8 cellular contexts compared by ENCODE assay signal in the genomic region with DNA sequence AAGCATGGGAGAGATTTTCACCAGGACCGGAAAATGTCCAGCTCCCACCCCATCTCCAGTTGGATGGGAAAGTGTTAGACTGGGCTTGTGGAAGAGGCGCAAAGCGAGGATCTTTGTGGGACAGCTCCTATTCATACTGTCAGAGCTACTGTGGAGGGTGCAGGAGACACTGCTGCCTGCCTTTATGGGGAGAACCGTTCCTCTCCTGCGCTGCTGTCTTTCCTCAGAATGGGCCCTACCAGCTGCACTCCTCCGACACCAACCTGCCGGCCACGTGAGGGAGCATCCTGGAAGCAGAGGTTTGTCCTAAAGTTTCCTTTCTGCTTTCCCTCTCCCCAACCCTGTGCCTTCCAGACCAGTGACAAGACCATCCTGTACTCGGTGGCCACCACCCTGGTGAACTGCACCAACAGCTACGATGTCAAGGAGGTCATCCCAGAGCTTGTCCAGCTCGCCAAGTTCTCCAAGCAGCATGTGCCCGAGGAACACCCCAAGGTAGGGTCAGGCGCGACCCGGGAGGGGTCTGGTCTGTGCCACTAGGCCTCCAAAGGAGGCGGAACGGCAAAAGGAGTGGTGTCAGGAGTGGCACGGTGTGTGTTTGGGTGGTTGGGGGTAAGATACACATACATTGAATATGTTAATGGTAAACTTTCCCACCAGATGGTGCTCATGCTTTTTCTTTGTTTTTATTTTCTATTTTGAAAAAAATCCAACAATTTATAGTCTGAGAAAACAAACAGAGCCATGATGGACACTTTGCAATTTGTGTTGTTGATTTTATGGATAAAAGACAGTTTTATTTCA. TPM values are rescaled to one million over a fixed set of nuclear protein-coding genes. Genes with fewer than 3 reads are reported as not detected.
DNase-seq lines count a peak whose midpoint lies in the region; ATAC-seq and TF ChIP-seq lines count a peak whose summit lies in the region.

No MANE protein-coding gene starts in this region.

- peak; percentile 41 to 75 (median 72) for DNase-seq in CD4-positive, alpha-beta memory T cell
- DNase-seq in adrenal gland = peak in 2 of 7 donors; percentile 4 to 21
- DNase-seq in lung (ENCODE audit: low spot score) = no peak
- DNase-seq in NCI-H345 (lab: John Stamatoyannopoulos, UW) = no peak
- DNase-seq in putamen (ENCODE audit: low spot score) = no peak
- DNase-seq in WERI-Rb-1 = no peak

- no peak overlapping the region for H2AFZ ChIP-seq in KMS-11 (ENCODE audit: low read depth)

- 68 to 74% (median 71%) methylated on average over 11 to 18 of the region's 18 CpGs for WGBS in adrenal gland, 4 donors
- 71 to 77% methylated on average over 18 of the region's 18 CpGs for WGBS in lung, 2 donors

- H3K36me3 ChIP-seq in CD4-positive, alpha-beta memory T cell (ENCODE audit: insufficient read depth, low read length) = no peaks in the 10 kb centered on the region
- H3K36me3 ChIP-seq in KMS-11 (ENCODE audit: insufficient read depth) = no peaks in the 10 kb centered on the region
- H3K36me3 ChIP-seq in adrenal gland (replicated peaks in 1 of 2) = no peaks in the 10 kb centered on the region
- no peaks in the 10 kb centered on the region for H3K36me3 ChIP-seq in lung (ENCODE audit: control insufficient read depth in 2 of 2, insufficient read depth in 2 of 2, low read length in 2 of 2)
- H3K36me3 ChIP-seq in WERI-Rb-1 = no peaks in the 10 kb centered on the region

- H3K36me3 Mint-ChIP-seq in CD4-positive, alpha-beta memory T cell = no peaks in the 10 kb centered on the region

- H3K27me3 Mint-ChIP-seq in CD4-positive, alpha-beta memory T cell = no peaks in the 10 kb centered on the region

- H3K9ac ChIP-seq in KMS-11 = no peak overlapping the region

- peak overlapping the region; percentile 51 to 81 (median 68) for H3K4me3 Mint-ChIP-seq in CD4-positive, alpha-beta memory T cell

- H3K9me3 ChIP-seq in CD4-positive, alpha-beta memory T cell (ENCODE audit: control insufficient read depth in 1 of 2, low read length in 2 of 2) = no peaks in the 10 kb centered on the region
- H3K9me3 ChIP-seq in adrenal gland (replicated peaks in 1 of 3) = no peaks in the 10 kb centered on the region
- H3K9me3 ChIP-seq in lung (ENCODE audit: control insufficient read depth in 2 of 2, insufficient read depth in 1 of 2, low read length in 1 of 2) = no peaks in the 10 kb centered on the region
- H3K9me3 ChIP-seq in WERI-Rb-1 (ENCODE audit: severe bottlenecking) = no peaks in the 10 kb centered on the region

- no peaks in the 10 kb centered on the region for H3K79me2 ChIP-seq in KMS-11 (ENCODE audit: insufficient read depth, low read depth)

- no peak overlapping the region for H3K27ac ChIP-seq in CD4-positive, alpha-beta memory T cell (ENCODE audit: low read depth, low read length)
- H3K27ac ChIP-seq in KMS-11 = no peak overlapping the region
- no peak overlapping the region for H3K27ac ChIP-seq in adrenal gland
- no peak overlapping the region for H3K27ac ChIP-seq in lung (ENCODE audit: low read depth in 1 of 2, low read length in 1 of 2)
- H3K27ac ChIP-seq in WERI-Rb-1 = no peak overlapping the region

- peaks cover 32 to 60% (median 42%) of the 10 kb centered on the region in 4 donors for H3K4me1 Mint-ChIP-seq in CD4-positive, alpha-beta memory T cell

- TF ChIP-seq POLR2A in adrenal gland (IDR thresholded peaks at IDR 0.05) = no peak

- H3K4me1 ChIP-seq in CD4-positive, alpha-beta memory T cell (ENCODE audit: insufficient read depth, low read length) = peaks cover 41% of the 10 kb centered on the region
- no peaks in the 10 kb centered on the region for H3K4me1 ChIP-seq in KMS-11 (ENCODE audit: low read depth, poor library complexity, severe bottlenecking)
- no peaks in the 10 kb centered on the region for H3K4me1 ChIP-seq in adrenal gland (replicated peaks in 1 of 2)
- peaks cover 0 to 2% of the 10 kb centered on the region in 2 donors for H3K4me1 ChIP-seq in lung (ENCODE audit: control insufficient read depth in 2 of 2, insufficient read depth in 2 of 2, low read length in 2 of 2)

- no peaks in the 10 kb centered on the region for H3K27me3 ChIP-seq in CD4-positive, alpha-beta memory T cell (ENCODE audit: insufficient read depth, low read length)
- H3K27me3 ChIP-seq in KMS-11 (ENCODE audit: insufficient read depth, low read depth) (no peaks in the 10 kb centered on the region), adrenal gland (no peaks in the 10 kb centered on the region), lung (ENCODE audit: control insufficient read depth, insufficient read depth) (no peaks in the 10 kb centered on the region), WERI-Rb-1 (ENCODE audit: insufficient read depth, low read depth, severe bottlenecking) (peaks cover 56% of the 10 kb centered on the region)

- intact Hi-C loops in CD4-positive, alpha-beta memory T cell (cut with micrococcal nuclease) = loop anchor here (1.0 kb wide), 5 partner anchors 71 to 368 kb away; no protein-coding TSS in a partner anchor
- intact Hi-C loops in adrenal gland (cut with DNase I) = loop anchor here (5.0 to 10.0 kb wide), 2 partner anchors 364 to 371 kb away; a partner anchor contains a TSS

- POLR2A ChIA-PET in CD4-positive, alpha-beta memory T cell (lab: Charles Lee; ENCODE audit: partially characterized antibody) = interaction anchor here (0.6 to 18.0 kb wide), 6 partner anchors 10 to 1320 kb away, joined by 3 to 217 read pairs (median 10); a partner anchor contains a TSS

- H3K9me3 Mint-ChIP-seq in CD4-positive, alpha-beta memory T cell = peaks cover 0 to 4% (median 0%) of the 10 kb centered on the region in 8 donors

- H3K4me3 ChIP-seq in CD4-positive, alpha-beta memory T cell (ENCODE audit: low read length in 2 of 2) = peak overlapping the region in 1 of 2 donors; percentile 18
- H3K4me3 ChIP-seq in KMS-11 (IDR thresholded peaks at IDR 0.05; ENCODE audit: insufficient read depth, low read depth, low read length) (no peak overlapping the region), adrenal gland (no peak overlapping the region), lung (no peak overlapping the region), WERI-Rb-1 (ENCODE audit: low read depth, low read length) (no peak overlapping the region)

- ATAC-seq in lung (ENCODE audit: insufficient read depth, low FRiP score) (no peak), HG02884 (IDR thresholded peaks at IDR 0.05; ENCODE audit: unreplicated experiment) (no peak)

- CTCF ChIA-PET in CD4-positive, alpha-beta memory T cell (lab: Charles Lee; ENCODE audit: partially characterized antibody) = interaction anchor here (0.6 to 9.7 kb wide), 25 partner anchors 10 to 593 kb away, joined by 3 to 111 read pairs (median 4); a partner anchor contains a TSS

- H4K20me1 ChIP-seq in KMS-11 (ENCODE audit: insufficient read depth) = no peaks in the 10 kb centered on the region

- peak overlapping the region; percentile 82 to 93 (median 91) for H3K27ac Mint-ChIP-seq in CD4-positive, alpha-beta memory T cell

- H3K4me2 ChIP-seq in KMS-11 = no peak overlapping the region

- TF ChIP-seq CTCF in KMS-11 (conservative IDR thresholded peaks at IDR 0.05; ENCODE audit: low read depth, low read length) = peak; percentile 28; the same call in 1 of the 2 replicates
- TF ChIP-seq CTCF in adrenal gland (IDR thresholded peaks at IDR 0.05) = peak in 5 of 6 experiments; percentile 37 to 51 (median 39)
- peak; percentile 16 for TF ChIP-seq CTCF in lung (IDR thresholded peaks at IDR 0.05; ENCODE audit: control extremely low read depth, extremely low read depth)
- TF ChIP-seq CTCF in WERI-Rb-1 (IDR thresholded peaks at IDR 0.05; ENCODE audit: low read depth, low read length) = no peak

RNA-seq across cellular contexts. Expression of a gene that starts 23.0 kb away (rescaled TPM):
- total RNA-seq in CD4-positive, alpha-beta memory T cell = not detected
- polyA plus RNA-seq in CD4-positive, alpha-beta memory T cell = under 1 TPM in 1 of 2 donors, not detected in 1; 0.09 TPM
- not detected for total RNA-seq in adrenal gland
- polyA plus RNA-seq in adrenal gland = not detected
- total RNA-seq in lung = not detected
- under 1 TPM in 1 of 2 donors, not detected in 1; 0.04 TPM for polyA plus RNA-seq in lung

RNA-seq across cellular contexts. Expression of a gene that starts 23.6 kb away (rescaled TPM):
- under 1 TPM; 0.69 to 0.73 TPM for total RNA-seq in CD4-positive, alpha-beta memory T cell
- under 1 TPM; 0.13 to 0.58 TPM for polyA plus RNA-seq in CD4-positive, alpha-beta memory T cell
- under 1 TPM in 5 of 8 donors, not detected in 3; 0.10 to 0.27 (median 0.14) TPM for total RNA-seq in adrenal gland
- under 1 TPM in 2 of 3 donors, not detected in 1; under 0.01 to 0.02 TPM for polyA plus RNA-seq in adrenal gland
- 1 to 10 TPM in 1 of 2 donors, under 1 TPM in 1; 0.43 to 1.6 TPM for total RNA-seq in lung
- polyA plus RNA-seq in lung = under 1 TPM; 0.06 to 0.16 TPM

RNA-seq across cellular contexts. Expression of a gene that starts 29.1 kb away (rescaled TPM):
- total RNA-seq in CD4-positive, alpha-beta memory T cell = 10 to 100 TPM; 20.1 to 20.5 TPM
- polyA plus RNA-seq in CD4-positive, alpha-beta memory T cell = 1 to 10 TPM; 4.4 to 4.8 TPM
- 10 to 100 TPM in 7 of 8 donors, 1 to 10 TPM in 1; 9.7 to 18.7 (median 15.2) TPM for total RNA-seq in adrenal gland
- 1 to 10 TPM; 5.0 to 7.1 (median 6.7) TPM for polyA plus RNA-seq in adrenal gland
- total RNA-seq in lung = 10 to 100 TPM in 1 of 2 donors, 1 to 10 TPM in 1; 7.7 to 15.2 TPM
- 10 to 100 TPM in 1 of 2 donors, 1 to 10 TPM in 1; 6.8 to 10.6 TPM for polyA plus RNA-seq in lung

RNA-seq across cellular contexts. Expression of a gene that starts 49.8 kb away (rescaled TPM):
- not detected for total RNA-seq in CD4-positive, alpha-beta memory T cell
- polyA plus RNA-seq in CD4-positive, alpha-beta memory T cell = not detected
- not detected for total RNA-seq in adrenal gland
- not detected for polyA plus RNA-seq in adrenal gland
- total RNA-seq in lung = not detected
- not detected for polyA plus RNA-seq in lung

RNA-seq across cellular contexts. Expression of a gene that starts 51.5 kb away (rescaled TPM):
- 10 to 100 TPM; 21.5 to 29.2 TPM for total RNA-seq in CD4-positive, alpha-beta memory T cell
- polyA plus RNA-seq in CD4-positive, alpha-beta memory T cell = 10 to 100 TPM in 1 of 2 donors, 1 to 10 TPM in 1; 6.1 to 12.0 TPM
- 10 to 100 TPM in 4 of 8 donors, 1 to 10 TPM in 4; 3.3 to 14.3 (median 9.4) TPM for total RNA-seq in adrenal gland
- polyA plus RNA-seq in adrenal gland = 1 to 10 TPM; 3.5 to 5.3 (median 3.7) TPM
- total RNA-seq in lung = 10 to 100 TPM in 1 of 2 donors, 1 to 10 TPM in 1; 8.8 to 17.4 TPM
- 1 to 10 TPM; 5.0 to 8.9 TPM for polyA plus RNA-seq in lung

Comparison
In these comparisons a context has a peak if more than half of its experiments do, and no peak if none do; other contexts are left out.
1. DNase-seq: peak in CD4-positive, alpha-beta memory T cell (5 of 5); none in lung (single experiment), NCI-H345 (single experiment), putamen (single experiment) and WERI-Rb-1 (single experiment).